Comparison of ENCODE assay signal across 24 cellular contexts in the genomic region with DNA sequence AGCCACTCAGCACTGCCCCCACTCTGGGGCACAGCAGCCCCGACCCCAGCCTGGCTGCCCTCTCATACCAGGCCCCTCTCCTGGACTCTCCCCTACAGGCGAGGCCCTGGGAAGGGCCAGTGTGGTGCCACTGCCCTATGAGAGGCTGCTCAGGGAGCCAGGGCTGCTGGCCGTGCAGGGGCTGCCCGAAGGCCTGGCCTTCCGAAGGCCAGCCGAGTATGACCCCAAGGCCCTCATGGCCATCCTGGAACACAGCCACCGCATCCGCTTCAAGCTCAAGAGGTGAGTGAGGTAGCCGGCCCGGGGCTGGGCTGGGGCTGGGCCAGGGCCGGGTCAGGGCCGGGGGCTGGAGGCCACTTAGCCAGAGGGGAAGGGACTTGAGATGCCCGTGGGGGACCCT.
DNase-seq lines count a peak whose midpoint lies in the region; ATAC-seq, FAIRE-seq and TF ChIP-seq lines count a peak whose summit lies in the region.
"Had no signal": no experiment of that assay in that cellular context is flagged by ENCODE, and none has a peak within 500 bp of the region (broad histone marks: within the 10 kb centered on the region; RNA-seq: fewer than 3 reads in every experiment).

No MANE protein-coding gene starts in this region.

- no peak for FAIRE-seq in HepG2 (lab: Jason Lieb, UNC)
- FAIRE-seq: A549, D721Med, GM12878, GM19239 had no signal

- no peak for TF ChIP-seq CTCF in HepG2 (CRISPR knock-in tag; IDR thresholded peaks at IDR 0.05)

- H3K4me2 ChIP-seq in HepG2 (ENCODE audit: low read depth, low read length): no peak overlapping the region
- H3K4me2 ChIP-seq: A549; BLaER1 treated with 17β-estradiol and CSF1 and Interleukin-3, amounts not matched to agents 10 nM and 100 nM; GM23338 had no signal

- H3K4me3 Mint-ChIP-seq in activated CD4-positive, alpha-beta T cell treated with anti-CD3 and anti-CD28 coated beads for 36 hours: no peak overlapping the region
- H3K4me3 Mint-ChIP-seq: CD14-positive monocyte; CD4-positive, alpha-beta T cell; GM23338 had no signal

- peak; percentile 49 for DNase-seq in H7
- DNase-seq in HepG2 (ENCODE audit: low spot score): no peak
- no peak for DNase-seq in sciatic nerve (ENCODE audit: low spot score)
- DNase-seq in effector CD8-positive, alpha-beta T cell (lab: John Stamatoyannopoulos, UW): no peak
- DNase-seq in HAP-1 (ENCODE audit: low spot score in 2 of 2): no peak
- DNase-seq in activated CD4-positive, alpha-beta T cell treated with anti-CD3 and anti-CD28 coated beads for 36 hours: no peak
- DNase-seq: 8988T; ACHN; AML-193; BE2C; CD4-positive, alpha-beta T cell; CD8-positive, alpha-beta memory T cell; DMS 273 treated with DMSO at 0.1 percent for 48 hours; DMS79; EL; GDM1; HCEC 1CT had no signal

- in situ Hi-C loops in HepG2 (cut with HindIII; ENCODE audit: extremely low pct_ligation_motif_present, low pct_unique_long_range_greater_than_20kb): no loop called here
- in situ Hi-C loops in HAP-1 (cut with MboI; ENCODE audit: low sequenced_read_pairs): no loop called here

- TF ChIP-seq EP300 in HepG2 (IDR thresholded peaks at IDR 0.05; ENCODE audit: low read depth in 2 of 2, low read length in 2 of 2): no peak
- no peak for TF ChIP-seq EP300 in HepG2 (CRISPR knock-in tag; IDR thresholded peaks at IDR 0.05; ENCODE audit: borderline replicate concordance)

- no peaks in the 10 kb centered on the region for H3K36me3 Mint-ChIP-seq in activated CD4-positive, alpha-beta T cell treated with anti-CD3 and anti-CD28 coated beads for 36 hours (ENCODE audit: low read depth)
- H3K36me3 Mint-ChIP-seq: CD14-positive monocyte had no signal

- POLR2A ChIA-PET in HepG2 (lab: Yijun Ruan, JAX): no interaction called here
- POLR2A ChIA-PET in activated CD4-positive, alpha-beta T cell treated with anti-CD3 and anti-CD28 coated beads for 36 hours (lab: Charles Lee): no interaction called here

- TF ChIP-seq RAD21 in HepG2 (CRISPR knock-in tag; IDR thresholded peaks at IDR 0.05): no peak

- H3K27me3 ChIP-seq in H7 (ENCODE audit: control insufficient read depth, insufficient read depth, low read length) (no peaks in the 10 kb centered on the region), HepG2 (ENCODE audit: control insufficient read depth in 1 of 2, insufficient read depth in 2 of 2, low read length in 2 of 2) (no peaks in the 10 kb centered on the region), HAP-1 (ENCODE audit: low read depth) (no peaks in the 10 kb centered on the region)
- H3K27me3 ChIP-seq: BE2C; BLaER1 treated with 17β-estradiol and CSF1 and Interleukin-3, amounts not matched to agents 10 nM and 100 nM had no signal

- H3K9me3 Mint-ChIP-seq in activated CD4-positive, alpha-beta T cell treated with anti-CD3 and anti-CD28 coated beads for 36 hours (ENCODE audit: low read depth): peaks cover 2% of the 10 kb centered on the region
- H3K9me3 Mint-ChIP-seq: CD4-positive, alpha-beta T cell; GM23338 had no signal

- ATAC-seq in HepG2 (no peak), sciatic nerve (peak; percentile 16)
- no peak for ATAC-seq in activated CD4-positive, alpha-beta T cell treated with anti-CD3 and anti-CD28 coated beads for 36 hours
- ATAC-seq: A549, GM12878, GM23338 had no signal

- intact Hi-C loops in HepG2 (cut with micrococcal nuclease; ENCODE audit: unreplicated experiment) (no loop called here), sciatic nerve (cut with DNase I) (no loop called here)
- intact Hi-C loops in activated CD4-positive, alpha-beta T cell treated with anti-CD3 and anti-CD28 coated beads for 36 hours (cut with DNase I, micrococcal nuclease): no loop called here

- no peak overlapping the region for H3K9ac ChIP-seq in HepG2 (ENCODE audit: insufficient read depth, low read depth, low read length)
- H3K9ac ChIP-seq: BLaER1 treated with 17β-estradiol and CSF1 and Interleukin-3, amounts not matched to agents 10 nM and 100 nM had no signal

- no TSS peak for BruUV-seq in HepG2 (replicated peaks; lab: Mats Ljungman, UMichigan)

- H3K36me3 ChIP-seq in H7 (replicated peaks; ENCODE audit: control insufficient read depth, insufficient read depth, low read length): peaks cover 31% of the 10 kb centered on the region
- H3K36me3 ChIP-seq in HepG2 (replicated peaks in 1 of 2; ENCODE audit: control insufficient read depth in 1 of 2, insufficient read depth in 2 of 2, low read length in 2 of 2): peaks cover 14 to 55% of the 10 kb centered on the region in 2 experiments; a peak in 4 of 5 replicates
- H3K36me3 ChIP-seq in HAP-1 (replicated peaks): peaks cover 51% of the 10 kb centered on the region

- H3K4me1 Mint-ChIP-seq in activated CD4-positive, alpha-beta T cell treated with anti-CD3 and anti-CD28 coated beads for 36 hours: no peaks in the 10 kb centered on the region
- H3K4me1 Mint-ChIP-seq: CD14-positive monocyte; CD8-positive, alpha-beta memory T cell; GM23338 had no signal

- no peaks in the 10 kb centered on the region for H3K79me2 ChIP-seq in HepG2 (ENCODE audit: insufficient read depth, low read length)

- CTCF ChIA-PET in HepG2 (lab: Yijun Ruan, JAX; ENCODE audit: low intra/inter-chr PET ratio, low total read pairs): no interaction called here
- CTCF ChIA-PET in activated CD4-positive, alpha-beta T cell treated with anti-CD3 and anti-CD28 coated beads for 36 hours (lab: Charles Lee): no interaction called here

- TF ChIP-seq POLR2A in HepG2 (IDR thresholded peaks at IDR 0.05; ENCODE audit: insufficient read depth in 1 of 2, low read depth in 2 of 2, low read length in 2 of 2): no peak

- H3K9me3 ChIP-seq in HepG2 (ENCODE audit: low read length) (no peaks in the 10 kb centered on the region), HAP-1 (no peaks in the 10 kb centered on the region)
- H3K9me3 ChIP-seq: BE2C had no signal

- no peak overlapping the region for H3K27ac Mint-ChIP-seq in activated CD4-positive, alpha-beta T cell treated with anti-CD3 and anti-CD28 coated beads for 36 hours
- H3K27ac Mint-ChIP-seq: CD4-positive, alpha-beta T cell; CD8-positive, alpha-beta memory T cell; GM23338 had no signal

- 97% methylated on average over 8 of the region's 13 CpGs for WGBS in HepG2 (ENCODE audit: low lambda C conversion rate)

- H3K4me3 ChIP-seq in H7 (ENCODE audit: insufficient read depth, low read depth, low read length): no peak overlapping the region
- H3K4me3 ChIP-seq in HepG2 (replicated peaks in 1 of 3; ENCODE audit: insufficient read depth in 1 of 3, low read depth in 2 of 3, low read length in 3 of 3): no peak overlapping the region
- no peak overlapping the region for H3K4me3 ChIP-seq in HAP-1
- H3K4me3 ChIP-seq: A549; BLaER1 treated with 17β-estradiol and CSF1 and Interleukin-3, amounts not matched to agents 10 nM and 100 nM; GM12878; GM23338 had no signal

- no peak overlapping the region for H2AFZ ChIP-seq in HepG2 (ENCODE audit: low read length)
- H2AFZ ChIP-seq: GM23338 had no signal

- H4K20me1 ChIP-seq in HepG2 (ENCODE audit: insufficient read depth, low read length): no peaks in the 10 kb centered on the region

- H3K27me3 Mint-ChIP-seq in activated CD4-positive, alpha-beta T cell treated with anti-CD3 and anti-CD28 coated beads for 36 hours: no peaks in the 10 kb centered on the region
- H3K27me3 Mint-ChIP-seq: CD4-positive, alpha-beta T cell; CD8-positive, alpha-beta memory T cell had no signal

- H3K4me1 ChIP-seq in HepG2 (ENCODE audit: insufficient read depth, low read length) (no peaks in the 10 kb centered on the region), HAP-1 (no peaks in the 10 kb centered on the region)
- H3K4me1 ChIP-seq: A549 had no signal

- no peak overlapping the region for H3K27ac ChIP-seq in HepG2 (ENCODE audit: extremely low read length, insufficient read depth, low read length)
- H3K27ac ChIP-seq: A549; BLaER1 treated with 17β-estradiol and CSF1 and Interleukin-3, amounts not matched to agents 10 nM and 100 nM had no signal

TF ChIP-seq in HepG2, 621 proteins besides CTCF, POLR2A, EP300 and RAD21:
- TF ChIP-seq ZNF570 (CRISPR knock-in tag; IDR thresholded peaks at IDR 0.05; ENCODE audit: borderline replicate concordance) (no peak), AGO2 (optimal IDR thresholded peaks at IDR 0.05; ENCODE audit: low read depth, low read length) (peak; percentile 71)
TF ChIP-seq in HepG2: peak in this region for 1.
